14 cellular contexts compared by ENCODE assay signal in genomic region chr1:156075775-156076204, GRCh38. TPM values are rescaled to one million over a fixed set of nuclear protein-coding genes. Genes with fewer than 3 reads are reported as not detected.
A peak's percentile ranks its signal among the peaks of the same experiment; 100 is the strongest.
DNase-seq lines count a peak whose midpoint lies in the region; ATAC-seq and TF ChIP-seq lines count a peak whose summit lies in the region.
"Had no signal": no experiment of that assay in that cellular context is flagged by ENCODE, and none has a peak within 500 bp of the region (broad histone marks: within the 10 kb centered on the region; RNA-seq: fewer than 3 reads in every experiment).

No MANE protein-coding gene starts in this region.

- no peak overlapping the region for H2AFZ ChIP-seq in ACC112 (ENCODE audit: low read length, unreplicated experiment)
- H2AFZ ChIP-seq in Karpas-422 (ENCODE audit: low read length): peak overlapping the region; percentile 74; the same call in 1 of the 2 replicates
- H2AFZ ChIP-seq in neural progenitor cell (replicated peaks): no peak overlapping the region

- no peak for TF ChIP-seq POLR2A in lower leg skin (IDR thresholded peaks at IDR 0.05)

- H3K27me3 Mint-ChIP-seq in glutamatergic neuron (ENCODE audit: unreplicated experiment): peaks cover 21% of the 10 kb centered on the region
- peaks cover 9% of the 10 kb centered on the region for H3K27me3 Mint-ChIP-seq in neural progenitor cell (ENCODE audit: insufficient read depth, low read depth)
- H3K27me3 Mint-ChIP-seq in HFFc6 (ENCODE audit: insufficient read depth): peaks cover 1% of the 10 kb centered on the region
- H3K27me3 Mint-ChIP-seq: activated T-helper 17 cell treated with anti-CD3 and anti-CD28 coated beads, Interleukin-2, amount 50 U/mL, for 72 hours had no signal

- H3K27ac Mint-ChIP-seq in glutamatergic neuron (ENCODE audit: unreplicated experiment): peak overlapping the region; percentile 44
- H3K27ac Mint-ChIP-seq in neural progenitor cell: no peak overlapping the region
- H3K27ac Mint-ChIP-seq in HFFc6: no peak overlapping the region
- H3K27ac Mint-ChIP-seq: activated T-helper 17 cell treated with anti-CD3 and anti-CD28 coated beads, Interleukin-2, amount 50 U/mL, for 72 hours had no signal

- H3K9me3 ChIP-seq in Karpas-422 (ENCODE audit: low read length): no peaks in the 10 kb centered on the region
- no peaks in the 10 kb centered on the region for H3K9me3 ChIP-seq in neural progenitor cell (ENCODE audit: low read depth)

- H3K27me3 ChIP-seq in ACC112 (ENCODE audit: insufficient read depth, low read length) (no peaks in the 10 kb centered on the region), Karpas-422 (ENCODE audit: low read length) (no peaks in the 10 kb centered on the region), neural progenitor cell (no peaks in the 10 kb centered on the region)

- TF ChIP-seq CTCF in glutamatergic neuron (IDR thresholded peaks at IDR 0.05; ENCODE audit: partially characterized antibody, unreplicated experiment): no peak
- no peak for TF ChIP-seq CTCF in neural progenitor cell (IDR thresholded peaks at IDR 0.05)
- no peak for TF ChIP-seq CTCF in HFFc6 (IDR thresholded peaks at IDR 0.05)
- no peak for TF ChIP-seq CTCF in lower leg skin (IDR thresholded peaks at IDR 0.05)

- H3K36me3 Mint-ChIP-seq in glutamatergic neuron (ENCODE audit: unreplicated experiment) (no peaks in the 10 kb centered on the region), neural progenitor cell (peaks cover 45% of the 10 kb centered on the region), HFFc6 (ENCODE audit: low read depth) (no peaks in the 10 kb centered on the region)

- peaks cover 97% of the 10 kb centered on the region for H3F3A ChIP-seq in neural progenitor cell (ENCODE audit: low read depth)

- H4K20me1 ChIP-seq in Karpas-422 (ENCODE audit: insufficient read depth, low read depth, low read length): no peaks in the 10 kb centered on the region
- peaks cover 99% of the 10 kb centered on the region for H4K20me1 ChIP-seq in neural progenitor cell (ENCODE audit: low read depth)

- H3K79me2 ChIP-seq in ACC112 (ENCODE audit: control insufficient read depth, insufficient read depth, low read length, unreplicated experiment) (no peaks in the 10 kb centered on the region), Karpas-422 (ENCODE audit: low read length) (no peaks in the 10 kb centered on the region), neural progenitor cell (ENCODE audit: low read depth) (peaks cover 97% of the 10 kb centered on the region)

- H3K4me3 ChIP-seq in ACC112 (ENCODE audit: low read depth, low read length) (0 out of 2 replicates have a peak overlapping the region, but pooled peaks have one; percentile 60), Karpas-422 (ENCODE audit: low read length) (peak overlapping the region; percentile 79), neural progenitor cell (peak overlapping the region; percentile 99), lower leg skin (ENCODE audit: low read depth, poor library complexity, severe bottlenecking) (no peak overlapping the region)

- H3K9ac ChIP-seq in Karpas-422 (ENCODE audit: low read length) (peak overlapping the region; percentile 78), neural progenitor cell (no peak overlapping the region)

- no peak overlapping the region for H3K27ac ChIP-seq in ACC112 (ENCODE audit: low read depth, low read length)
- H3K27ac ChIP-seq in Karpas-422 (ENCODE audit: low read length): no peak overlapping the region
- peak overlapping the region; percentile 76 for H3K27ac ChIP-seq in neural progenitor cell
- H3K27ac ChIP-seq: epithelial cell of prostate had no signal

- H3K4me1 Mint-ChIP-seq in glutamatergic neuron (ENCODE audit: low read depth, unreplicated experiment) (peaks cover 56% of the 10 kb centered on the region), neural progenitor cell (peaks cover 85% of the 10 kb centered on the region), HFFc6 (ENCODE audit: low read depth) (peaks cover 7% of the 10 kb centered on the region; the same call in 1 of the 2 replicates)
- H3K4me1 Mint-ChIP-seq: activated T-helper 17 cell treated with anti-CD3 and anti-CD28 coated beads, Interleukin-2, amount 50 U/mL, for 72 hours had no signal

- peaks cover 37% of the 10 kb centered on the region for H3K9me3 Mint-ChIP-seq in glutamatergic neuron (ENCODE audit: unreplicated experiment)
- no peaks in the 10 kb centered on the region for H3K9me3 Mint-ChIP-seq in neural progenitor cell
- no peaks in the 10 kb centered on the region for H3K9me3 Mint-ChIP-seq in HFFc6
- H3K9me3 Mint-ChIP-seq: activated T-helper 17 cell treated with anti-CD3 and anti-CD28 coated beads, Interleukin-2, amount 50 U/mL, for 72 hours had no signal

- no peak for DNase-seq in Karpas-422
- no peak for DNase-seq in glutamatergic neuron
- DNase-seq in neural progenitor cell (ENCODE audit: low spot score): peak; percentile 46
- DNase-seq in HFFc6: no peak
- no peak for DNase-seq in lower leg skin (ENCODE audit: low spot score in 2 of 2)
- DNase-seq in hippocampal formation (lab: John Stamatoyannopoulos, UW): no peak
- DNase-seq: AML-193, DMS79, KG1, NCI-H187 treated with DMSO at 0.1 percent for 48 hours had no signal

- ATAC-seq in GM19467 (IDR thresholded peaks at IDR 0.05; ENCODE audit: unreplicated experiment): no peak
- ATAC-seq: activated T-helper 17 cell treated with anti-CD3 and anti-CD28 coated beads, Interleukin-2, amount 50 U/mL, for 72 hours had no signal

- WGBS in lower leg skin, 2 donors: 65 to 67% methylated on average over 4 of the region's 4 CpGs

- H3K4me1 ChIP-seq in ACC112 (ENCODE audit: control insufficient read depth, insufficient read depth, low read length, unreplicated experiment) (peaks cover 5% of the 10 kb centered on the region), Karpas-422 (ENCODE audit: low read length) (peaks cover 18% of the 10 kb centered on the region), neural progenitor cell (peaks cover 86% of the 10 kb centered on the region)

- H3K4me3 Mint-ChIP-seq in glutamatergic neuron (ENCODE audit: unreplicated experiment): peak overlapping the region; percentile 72
- H3K4me3 Mint-ChIP-seq in neural progenitor cell: peak overlapping the region; percentile 60
- H3K4me3 Mint-ChIP-seq in HFFc6: no peak overlapping the region
- H3K4me3 Mint-ChIP-seq: activated T-helper 17 cell treated with anti-CD3 and anti-CD28 coated beads, Interleukin-2, amount 50 U/mL, for 72 hours had no signal

- peak overlapping the region; percentile 93 for H3K4me2 ChIP-seq in Karpas-422 (ENCODE audit: low read depth, low read length, poor library complexity, severe bottlenecking)
- peak overlapping the region; percentile 97 for H3K4me2 ChIP-seq in neural progenitor cell

- no peaks in the 10 kb centered on the region for H3K36me3 ChIP-seq in ACC112 (ENCODE audit: insufficient read depth, low read length)
- H3K36me3 ChIP-seq in Karpas-422 (ENCODE audit: insufficient read depth, low read length): no peaks in the 10 kb centered on the region
- H3K36me3 ChIP-seq in neural progenitor cell: no peaks in the 10 kb centered on the region

- no peaks in the 10 kb centered on the region for H3K9me2 ChIP-seq in Karpas-422 (replicated peaks; ENCODE audit: insufficient read depth, low read length)

- intact Hi-C loops in lower leg skin (cut with DNase I; ENCODE audit: low total_unique reads): no loop called here

RNA-seq across cellular contexts. Expression of gene MEX3A, which starts 6.5 kb away (rescaled TPM):
- total RNA-seq in Karpas-422 (2014; rRNA removed; shearing (Covaris generic); ENCODE audit: low replicate concordance): 2.3 and 2.5 TPM in 2 replicates
- total RNA-seq in glutamatergic neuron (ENCODE audit: unreplicated experiment) (114 TPM), neural progenitor cell (ENCODE audit: low replicate concordance) (32.2 and 62.6 TPM in 2 replicates), lower leg skin (1 to 10 TPM in 1 of 4 donors, under 1 TPM in 3; 0.21 to 1.1 (median 0.67) TPM)
- total RNA-seq in HFFc6 (2021; fragmentation: NEBNext Ultra II Directional; extraction: Animal tissue kit (Norgen Biotek cat#: 25700)): 1 to 10 TPM; 1.4 to 3.1 (median 2.2) TPM

RNA-seq across cellular contexts. Expression of gene RAB25, which starts 14.8 kb away (rescaled TPM):
- total RNA-seq in Karpas-422 (2014; rRNA removed; shearing (Covaris generic); ENCODE audit: low replicate concordance): not detected in 2 replicates
- total RNA-seq in glutamatergic neuron (ENCODE audit: unreplicated experiment) (not detected), neural progenitor cell (ENCODE audit: low replicate concordance) (2.4 and 7.7 TPM in 2 replicates), lower leg skin (100 to 1,000 TPM; 211 to 281 (median 251) TPM)
- total RNA-seq in HFFc6 (2021; fragmentation: NEBNext Ultra II Directional; extraction: Animal tissue kit (Norgen Biotek cat#: 25700)): not detected

RNA-seq across cellular contexts. Expression of gene LAMTOR2, which starts 21.2 kb away (rescaled TPM):
- 106 and 167 TPM in 2 replicates for total RNA-seq in Karpas-422 (2014; rRNA removed; shearing (Covaris generic); ENCODE audit: low replicate concordance)
- total RNA-seq in glutamatergic neuron (ENCODE audit: unreplicated experiment) (47.0 TPM), neural progenitor cell (ENCODE audit: low replicate concordance) (29.4 and 50.6 TPM in 2 replicates), lower leg skin (10 to 100 TPM; 41.8 to 64.5 (median 47.4) TPM)
- 10 to 100 TPM; 48.5 to 73.6 (median 62.5) TPM for total RNA-seq in HFFc6 (2021; fragmentation: NEBNext Ultra II Directional; extraction: Animal tissue kit (Norgen Biotek cat#: 25700))

RNA-seq across cellular contexts. Expression of gene UBQLN4, which starts 22.2 kb away (rescaled TPM):
- total RNA-seq in Karpas-422 (2014; rRNA removed; shearing (Covaris generic); ENCODE audit: low replicate concordance): 29.1 and 37.9 TPM in 2 replicates
- total RNA-seq in glutamatergic neuron (ENCODE audit: unreplicated experiment) (52.4 TPM), neural progenitor cell (ENCODE audit: low replicate concordance) (43.7 and 64.9 TPM in 2 replicates), lower leg skin (10 to 100 TPM; 19.8 to 31.0 (median 26.9) TPM)
- total RNA-seq in HFFc6 (2021; fragmentation: NEBNext Ultra II Directional; extraction: Animal tissue kit (Norgen Biotek cat#: 25700)): 10 to 100 TPM; 31.6 to 36.0 (median 32.9) TPM

RNA-seq across cellular contexts. Expression of gene LMNA, which starts 38.7 kb away (rescaled TPM):
- total RNA-seq in Karpas-422 (2014; rRNA removed; shearing (Covaris generic); ENCODE audit: low replicate concordance): 27.5 and 41.6 TPM in 2 replicates
- 47.7 TPM for total RNA-seq in glutamatergic neuron (ENCODE audit: unreplicated experiment)
- total RNA-seq in neural progenitor cell (ENCODE audit: low replicate concordance): 20.5 and 35.8 TPM in 2 replicates
- total RNA-seq in HFFc6 (2021; fragmentation: NEBNext Ultra II Directional; extraction: Animal tissue kit (Norgen Biotek cat#: 25700)): 1,000 to 10,000 TPM; 1,238 to 1,664 (median 1,535) TPM
- total RNA-seq in lower leg skin: 100 to 1,000 TPM; 530 to 611 (median 555) TPM

Comparison
In these comparisons a context has a peak if more than half of its experiments do, and no peak if none do; other contexts are left out.
1. RNA of gene RAB25, which starts 14.8 kb away (total RNA-seq): 211 to 281 TPM in lower leg skin; 2.4 to 7.7 TPM in neural progenitor cell, not detected in glutamatergic neuron (single experiment), not detected in HFFc6 and not detected in Karpas-422; every median in the first group is over 10 times any median in the second.